ENCODE assay signal across 8 cellular contexts in the genomic region with DNA sequence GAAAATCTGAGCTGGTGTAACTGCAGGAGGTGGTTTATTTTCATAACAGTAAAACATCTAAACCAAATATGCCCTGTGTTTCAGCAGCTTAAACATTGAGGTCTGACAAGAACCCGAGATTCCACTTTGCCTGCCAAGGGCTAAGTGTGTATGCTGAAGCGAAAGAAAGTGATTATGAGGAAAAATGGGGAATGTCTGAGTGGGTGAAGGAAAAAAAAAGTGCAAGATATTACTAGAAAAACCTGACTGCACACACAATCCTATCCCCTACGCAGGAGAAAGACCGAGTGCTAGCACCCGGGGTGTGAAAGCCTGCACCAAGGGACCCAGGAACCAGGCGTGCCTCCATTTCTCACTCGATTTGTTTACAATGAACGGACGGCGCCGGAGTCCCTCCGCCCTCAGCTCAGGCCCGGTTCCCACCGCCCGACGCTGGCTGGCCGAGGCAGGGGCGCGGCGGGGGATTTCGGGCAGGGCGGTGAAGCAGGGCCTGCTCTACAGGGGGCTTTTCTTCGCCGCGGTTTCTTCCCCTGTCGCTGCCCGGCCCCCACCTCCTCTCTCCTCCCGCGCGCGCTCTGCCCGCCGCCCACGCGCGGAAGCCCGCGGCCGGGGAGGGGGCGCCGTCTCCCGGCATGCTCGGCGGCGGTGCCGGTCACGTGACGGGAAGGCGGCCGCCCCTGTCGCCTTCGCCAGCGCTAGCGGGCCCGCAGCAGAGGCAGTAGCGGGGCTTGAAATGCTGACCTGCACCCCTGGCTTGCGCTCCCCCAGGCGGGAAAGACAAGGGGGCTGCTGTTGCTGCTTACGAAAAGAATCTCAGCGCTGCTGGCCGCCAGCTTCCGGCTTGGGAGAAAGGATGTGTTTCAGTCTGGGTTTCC. TPM values are rescaled to one million over a fixed set of nuclear protein-coding genes. Genes with fewer than 3 reads are reported as not detected.
DNase-seq lines count a peak whose midpoint lies in the region; ATAC-seq and TF ChIP-seq lines count a peak whose summit lies in the region.

No MANE protein-coding gene starts in this region.

- H3K79me2 ChIP-seq in smooth muscle cell (ENCODE audit: low read depth), result peaks cover 21% of the 10 kb centered on the region

- intact Hi-C loops in breast epithelium (cut with DNase I; ENCODE audit: low total_unique reads), result no loop called here

- DNase-seq in NCI-H1092 (lab: John Stamatoyannopoulos, UW) (peak; percentile 58), breast epithelium (ENCODE audit: low spot score in 2 of 2) (peak; percentile 62 to 74), inferior parietal cortex (ENCODE audit: extremely low spot score) (peak; percentile 76), smooth muscle cell (lab: John Stamatoyannopoulos, UW; ENCODE audit: unreplicated experiment) (peak; percentile 36), NCI-H2107 (lab: John Stamatoyannopoulos, UW) (no peak)

- TF ChIP-seq CTCF in GM12875 (IDR thresholded peaks at IDR 0.05; ENCODE audit: borderline replicate concordance, insufficient read depth, low read depth, low read length), result no peak
- no peak for TF ChIP-seq CTCF in VCaP (conservative IDR thresholded peaks at IDR 0.05)
- no peak for TF ChIP-seq CTCF in breast epithelium (IDR thresholded peaks at IDR 0.05)
- TF ChIP-seq CTCF in smooth muscle cell (IDR thresholded peaks at IDR 0.05; ENCODE audit: borderline replicate concordance, insufficient read depth, poor library complexity, severe bottlenecking), result no peak

- peaks cover 11 to 14% of the 10 kb centered on the region in 2 donors for H3K4me1 ChIP-seq in breast epithelium
- peaks cover 23% of the 10 kb centered on the region for H3K4me1 ChIP-seq in smooth muscle cell (ENCODE audit: low read depth)

- peaks cover 19% of the 10 kb centered on the region for H3F3A ChIP-seq in smooth muscle cell (ENCODE audit: low read depth)

- H3K27ac ChIP-seq in VCaP (peak overlapping the region; percentile 100), breast epithelium (peak overlapping the region; percentile 98), smooth muscle cell (ENCODE audit: low read depth) (peak overlapping the region; percentile 95)

- peak overlapping the region; percentile 87 for H3K4me2 ChIP-seq in smooth muscle cell

- ATAC-seq in HG02571 (IDR thresholded peaks at IDR 0.05; ENCODE audit: unreplicated experiment), result peak; percentile 82

- H4K20me1 ChIP-seq in smooth muscle cell (ENCODE audit: low read depth), result no peaks in the 10 kb centered on the region

- TF ChIP-seq POLR2A in breast epithelium (IDR thresholded peaks at IDR 0.05), result peak; percentile 55

- H3K27me3 ChIP-seq in breast epithelium (no peaks in the 10 kb centered on the region), smooth muscle cell (ENCODE audit: low read depth) (no peaks in the 10 kb centered on the region)

- H3K36me3 ChIP-seq in breast epithelium, result no peaks in the 10 kb centered on the region
- H3K36me3 ChIP-seq in smooth muscle cell (ENCODE audit: low read depth), result no peaks in the 10 kb centered on the region

- peak overlapping the region; percentile 69 for H2AFZ ChIP-seq in smooth muscle cell (ENCODE audit: low read depth)

- peak overlapping the region; percentile 64 for H3K4me3 ChIP-seq in GM12875 (ENCODE audit: low read depth, low read length)
- peak overlapping the region; percentile 57 to 73 (median 71) for H3K4me3 ChIP-seq in breast epithelium
- peak overlapping the region; percentile 58 for H3K4me3 ChIP-seq in smooth muscle cell

- H3K9ac ChIP-seq in smooth muscle cell (ENCODE audit: low read depth), result peak overlapping the region; percentile 93

- 2% methylated on average over 40 of the region's 62 CpGs for WGBS in smooth muscle cell (ENCODE audit: low lambda C conversion rate)

- H3K9me3 ChIP-seq in breast epithelium, result no peaks in the 10 kb centered on the region
- no peaks in the 10 kb centered on the region for H3K9me3 ChIP-seq in smooth muscle cell (replicated peaks; ENCODE audit: low read depth)

RNA-seq across cellular contexts. Expression of a gene that starts 35.9 kb away (rescaled TPM):
- 10 to 100 TPM; 24.0 to 37.6 (median 25.6) TPM for total RNA-seq in breast epithelium
- 8.9 and 12.5 TPM in 2 replicates for total RNA-seq in smooth muscle cell
- polyA plus RNA-seq in smooth muscle cell, result 11.4 and 12.2 TPM in 2 replicates
